Comparison of ENCODE assay signal across 13 cellular contexts in the genomic region with DNA sequence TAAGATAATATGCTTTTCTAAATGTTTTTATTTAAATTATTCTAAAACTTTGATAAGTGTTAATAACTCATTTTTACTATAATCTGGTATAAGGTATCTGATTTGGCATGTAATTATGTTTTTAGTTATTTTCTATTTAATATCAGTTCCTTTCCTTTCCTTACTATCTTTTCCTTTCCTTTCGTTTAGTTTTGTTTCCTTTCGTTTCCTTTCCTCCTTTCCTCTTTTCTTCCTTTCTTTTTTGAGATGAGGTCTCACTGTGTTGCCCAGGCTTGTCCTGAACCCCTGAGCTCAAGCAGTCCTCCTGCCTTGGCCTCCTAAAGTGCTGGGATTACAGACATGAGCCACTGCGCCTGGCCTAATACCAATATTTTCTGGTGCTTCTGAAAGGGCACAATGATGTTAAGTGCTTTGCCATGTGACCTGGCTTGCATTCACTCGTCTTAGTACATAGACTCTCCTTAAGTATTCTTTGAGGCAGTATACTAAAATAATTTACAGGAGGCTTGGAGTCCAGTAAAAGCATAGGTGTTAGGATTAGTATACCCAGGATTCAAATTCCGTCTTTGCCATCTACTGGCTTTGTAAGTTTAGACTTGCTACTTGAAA. TPM values are rescaled to one million over a fixed set of nuclear protein-coding genes. Genes with fewer than 3 reads are reported as not detected.
DNase-seq lines count a peak whose midpoint lies in the region; ATAC-seq and TF ChIP-seq lines count a peak whose summit lies in the region.
"Had no signal": no experiment of that assay in that cellular context is flagged by ENCODE, and none has a peak within 500 bp of the region (broad histone marks: within the 10 kb centered on the region; RNA-seq: fewer than 3 reads in every experiment).

No MANE protein-coding gene starts in this region.

- no peak overlapping the region for H3K4me2 ChIP-seq in skeletal muscle satellite cell (ENCODE audit: low read length)

- POLR2A ChIA-PET in activated CD4-positive, alpha-beta T cell treated with anti-CD3 and anti-CD28 coated beads for 36 hours (lab: Charles Lee), result interaction anchor here (0.7 kb wide), 1 partner anchor 12 kb away, joined by 4 read pairs; no protein-coding TSS in a partner anchor

- H3K4me1 Mint-ChIP-seq in activated CD4-positive, alpha-beta T cell treated with anti-CD3 and anti-CD28 coated beads for 36 hours, result peaks cover 61% of the 10 kb centered on the region

- no peaks in the 10 kb centered on the region for H3K9me3 ChIP-seq in skeletal muscle satellite cell (replicated peaks; ENCODE audit: low read length)
- H3K9me3 ChIP-seq in upper lobe of right lung, result no peaks in the 10 kb centered on the region

- H3K27ac ChIP-seq in coronary artery, result peak overlapping the region; percentile 29 to 67
- no peak overlapping the region for H3K27ac ChIP-seq in upper lobe of right lung
- H3K27ac ChIP-seq: SK-N-MC had no signal

- H3K27me3 ChIP-seq in skeletal muscle satellite cell (ENCODE audit: control insufficient read depth, insufficient read depth, low read length), result no peaks in the 10 kb centered on the region
- H3K27me3 ChIP-seq in upper lobe of right lung, result no peaks in the 10 kb centered on the region

- H3K36me3 Mint-ChIP-seq in activated CD4-positive, alpha-beta T cell treated with anti-CD3 and anti-CD28 coated beads for 36 hours (ENCODE audit: low read depth), result peaks cover 53% of the 10 kb centered on the region

- H3K4me1 ChIP-seq in skeletal muscle satellite cell (ENCODE audit: control insufficient read depth, insufficient read depth, low read length) (peaks cover 49% of the 10 kb centered on the region), upper lobe of right lung (peaks cover 12% of the 10 kb centered on the region)

- TF ChIP-seq CTCF in coronary artery (IDR thresholded peaks at IDR 0.05), result no peak
- no peak for TF ChIP-seq CTCF in upper lobe of right lung (IDR thresholded peaks at IDR 0.05)

- H3K4me3 ChIP-seq in coronary artery (no peak overlapping the region), skeletal muscle satellite cell (ENCODE audit: low read length) (no peak overlapping the region), upper lobe of right lung (no peak overlapping the region)
- H3K4me3 ChIP-seq: SK-N-MC had no signal

- ATAC-seq in activated CD4-positive, alpha-beta T cell treated with anti-CD3 and anti-CD28 coated beads for 36 hours, result no peak
- ATAC-seq in GM21423 (IDR thresholded peaks at IDR 0.05; ENCODE audit: unreplicated experiment) (no peak), upper lobe of right lung (no peak)

- no peak overlapping the region for H3K4me3 Mint-ChIP-seq in activated CD4-positive, alpha-beta T cell treated with anti-CD3 and anti-CD28 coated beads for 36 hours

- intact Hi-C loops in activated CD4-positive, alpha-beta T cell treated with anti-CD3 and anti-CD28 coated beads for 36 hours (cut with DNase I, micrococcal nuclease), result no loop called here
- intact Hi-C loops in upper lobe of right lung (cut with DNase I), result no loop called here

- no peaks in the 10 kb centered on the region for H3K27me3 Mint-ChIP-seq in activated CD4-positive, alpha-beta T cell treated with anti-CD3 and anti-CD28 coated beads for 36 hours

- H3K9me3 Mint-ChIP-seq in activated CD4-positive, alpha-beta T cell treated with anti-CD3 and anti-CD28 coated beads for 36 hours (ENCODE audit: low read depth), result no peaks in the 10 kb centered on the region

- peak overlapping the region; percentile 49 for H3K9ac ChIP-seq in skeletal muscle satellite cell (ENCODE audit: low read depth, low read length)

- CTCF ChIA-PET in activated CD4-positive, alpha-beta T cell treated with anti-CD3 and anti-CD28 coated beads for 36 hours (lab: Charles Lee), result interaction anchor here (1.0 kb wide), 1 partner anchor 9 kb away, joined by 3 read pairs; no protein-coding TSS in a partner anchor

- DNase-seq in activated CD4-positive, alpha-beta T cell treated with anti-CD3 and anti-CD28 coated beads for 36 hours, result no peak
- no peak for DNase-seq in activated CD4-positive, alpha-beta T cell treated with anti-CD3 and anti-CD28 coated beads for 48 hours
- DNase-seq in NCI-H524 treated with DMSO at 0.1 percent for 48 hours (lab: John Stamatoyannopoulos, UW), result peak; percentile 27
- no peak for DNase-seq in coronary artery (ENCODE audit: low spot score)
- DNase-seq in UCSD-AML1 (lab: John Stamatoyannopoulos, UW; ENCODE audit: unreplicated experiment), result no peak
- DNase-seq in upper lobe of right lung, result no peak
- DNase-seq: activated CD4-positive, CD25-positive, alpha-beta regulatory T cell; activated effector memory CD4-positive, alpha-beta T cell treated with anti-CD3 and anti-CD28 coated beads, Interleukin-2, amount 50 U/mL, for 16 hours; DND-41; NCI-H1105 treated with DMSO at 0.1 percent for 48 hours had no signal

- peak overlapping the region; percentile 64 for H3K27ac Mint-ChIP-seq in activated CD4-positive, alpha-beta T cell treated with anti-CD3 and anti-CD28 coated beads for 36 hours

- H3K36me3 ChIP-seq in skeletal muscle satellite cell (ENCODE audit: insufficient read depth, low read length), result peaks cover 38% of the 10 kb centered on the region
- peaks cover 37% of the 10 kb centered on the region for H3K36me3 ChIP-seq in upper lobe of right lung

RNA-seq across cellular contexts. Expression of a gene that starts 18.7 kb away (rescaled TPM):
- total RNA-seq in activated CD4-positive, alpha-beta T cell treated with anti-CD3 and anti-CD28 coated beads for 36 hours, result 10 to 100 TPM; 49.7 to 51.5 TPM
- 16.8 and 19.0 TPM in 2 replicates for total RNA-seq in skeletal muscle satellite cell (2012; rRNA removed)
- total RNA-seq in upper lobe of right lung, result 43.8 TPM

RNA-seq across cellular contexts. Expression of a gene that starts 18.8 kb away (rescaled TPM):
- 1 to 10 TPM in 1 of 2 experiments, under 1 TPM in 1; 0.87 to 3.6 TPM for total RNA-seq in activated CD4-positive, alpha-beta T cell treated with anti-CD3 and anti-CD28 coated beads for 36 hours
- total RNA-seq in skeletal muscle satellite cell (2012; rRNA removed), result 2.3 and 2.8 TPM in 2 replicates
- total RNA-seq in upper lobe of right lung, result 10.2 TPM
